Comparison of ENCODE assay signal across 15 cellular contexts in the genomic region with DNA sequence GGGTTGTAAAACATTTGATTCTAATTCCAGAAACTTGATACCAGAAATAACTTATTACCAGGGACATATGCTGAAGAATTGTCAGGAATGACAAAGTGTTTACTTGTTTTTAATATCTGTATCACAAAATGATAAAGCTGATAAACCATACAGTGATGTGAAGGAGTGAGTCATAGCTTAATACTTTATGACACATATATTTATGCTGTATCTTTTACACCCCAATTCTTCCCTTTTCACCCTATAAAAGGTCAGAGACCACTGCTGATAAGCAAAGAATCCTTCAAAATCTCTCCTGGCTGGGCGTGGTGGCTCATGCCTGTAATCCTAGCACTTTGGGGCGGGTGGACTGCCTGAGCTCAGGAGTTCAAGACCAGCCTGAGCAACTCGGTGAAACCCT. TPM values are rescaled to one million over a fixed set of nuclear protein-coding genes. Genes with fewer than 3 reads are reported as not detected.
DNase-seq lines count a peak whose midpoint lies in the region; ATAC-seq and TF ChIP-seq lines count a peak whose summit lies in the region.
"Had no signal": no experiment of that assay in that cellular context is flagged by ENCODE, and none has a peak within 500 bp of the region (broad histone marks: within the 10 kb centered on the region; RNA-seq: fewer than 3 reads in every experiment).

No MANE protein-coding gene starts in this region.

- POLR2A ChIA-PET in MCF 10A (lab: Yijun Ruan, JAX) = interaction anchor here (0.5 to 1.8 kb wide), 2 partner anchors 10 to 138 kb away, joined by 4 read pairs; no protein-coding TSS in a partner anchor

- H3K36me3 ChIP-seq in adrenal gland (replicated peaks in 1 of 2) (no peaks in the 10 kb centered on the region), muscle layer of duodenum (ENCODE audit: control insufficient read depth in 1 of 2, insufficient read depth in 2 of 2, low read length in 2 of 2) (no peaks in the 10 kb centered on the region), heart left ventricle (no peaks in the 10 kb centered on the region)
- H3K36me3 ChIP-seq: sigmoid colon, uterus had no signal

- H3K27ac Mint-ChIP-seq in MCF 10A (ENCODE audit: low read depth, unreplicated experiment) = no peak overlapping the region

- H3K36me3 Mint-ChIP-seq in MCF 10A (ENCODE audit: insufficient read depth, unreplicated experiment) = no peaks in the 10 kb centered on the region

- no peaks in the 10 kb centered on the region for H3K9me3 Mint-ChIP-seq in MCF 10A (ENCODE audit: unreplicated experiment)
- H3K9me3 Mint-ChIP-seq: activated CD4-positive, alpha-beta T cell treated with anti-CD3 and anti-CD28 coated beads, Interleukin-2, amount 10 ng/mL, durations not matched to agents 7 days and 5 days had no signal

- DNase-seq in A172 (ENCODE audit: low spot score) = peak; percentile 40
- DNase-seq in HL-60 (ENCODE audit: low read depth in 1 of 2, low spot score in 1 of 2) = no peak
- no peak for DNase-seq in adrenal gland
- no peak for DNase-seq in SW480 (ENCODE audit: low spot score)
- no peak for DNase-seq in MCF 10A (ENCODE audit: unreplicated experiment)
- no peak for DNase-seq in heart left ventricle
- DNase-seq: activated CD4-positive, alpha-beta T cell treated with anti-CD3 and anti-CD28 coated beads, Interleukin-2, amount 10 ng/mL, durations not matched to agents 7 days and 5 days; activated gamma-delta T cell treated with Interleukin-2 at 50 U/mL for 16 hours; NCI-H187 treated with DMSO at 0.1 percent for 48 hours; NK-92 treated with Interleukin-12 subunit alpha and Interleukin-12 subunit beta, amount 100 ng/mL, for 24 hours; sigmoid colon; SK-N-SH; uterus had no signal

- BruUV-seq in MCF 10A (replicated peaks; lab: Mats Ljungman, UMichigan) = no TSS peak

- no peak overlapping the region for H3K4me3 Mint-ChIP-seq in MCF 10A (ENCODE audit: unreplicated experiment)
- H3K4me3 Mint-ChIP-seq: activated CD4-positive, alpha-beta T cell treated with anti-CD3 and anti-CD28 coated beads, Interleukin-2, amount 10 ng/mL, durations not matched to agents 7 days and 5 days had no signal

- H3K4me1 ChIP-seq in adrenal gland (replicated peaks in 1 of 2) (peaks cover 19 to 43% of the 10 kb centered on the region in 2 donors), muscle layer of duodenum (ENCODE audit: control insufficient read depth in 1 of 2, insufficient read depth in 2 of 2, low read length in 2 of 2) (peaks cover 10 to 24% of the 10 kb centered on the region in 2 donors), heart left ventricle (peaks cover 0 to 61% (median 22%) of the 10 kb centered on the region in 12 donors)
- H3K4me1 ChIP-seq: uterus had no signal

- no peak for TF ChIP-seq POLR2A in adrenal gland (IDR thresholded peaks at IDR 0.05)
- no peak for TF ChIP-seq POLR2A in heart left ventricle (IDR thresholded peaks at IDR 0.05)

- intact Hi-C loops in adrenal gland (cut with DNase I) = no loop called here
- intact Hi-C loops in MCF 10A (cut with micrococcal nuclease) = no loop called here
- intact Hi-C loops in heart left ventricle (cut with DNase I) = loop anchor here in 9 of 10 donors (2.0 to 10.0 kb wide), 9 partner anchors 38 to 201 kb away; partner anchors contain the start of gene ZNF397 (in 1 of the 9)

- no peaks in the 10 kb centered on the region for H3K9me3 ChIP-seq in adrenal gland (replicated peaks in 1 of 3)
- H3K9me3 ChIP-seq in muscle layer of duodenum (ENCODE audit: control insufficient read depth in 1 of 2, low read length in 2 of 2) = no peaks in the 10 kb centered on the region
- H3K9me3 ChIP-seq in heart left ventricle = no peaks in the 10 kb centered on the region
- H3K9me3 ChIP-seq: sigmoid colon, SK-N-SH, uterus had no signal

- no peaks in the 10 kb centered on the region for H3K27me3 Mint-ChIP-seq in MCF 10A (ENCODE audit: insufficient read depth, unreplicated experiment)
- H3K27me3 Mint-ChIP-seq: activated CD4-positive, alpha-beta T cell treated with anti-CD3 and anti-CD28 coated beads, Interleukin-2, amount 10 ng/mL, durations not matched to agents 7 days and 5 days had no signal

- ATAC-seq in HG03175 (IDR thresholded peaks at IDR 0.05; ENCODE audit: unreplicated experiment) (no peak), heart left ventricle (no peak)

- no peaks in the 10 kb centered on the region for H3K27me3 ChIP-seq in HL-60 (ENCODE audit: insufficient read depth, poor library complexity, severe bottlenecking)
- H3K27me3 ChIP-seq in adrenal gland = no peaks in the 10 kb centered on the region
- no peaks in the 10 kb centered on the region for H3K27me3 ChIP-seq in muscle layer of duodenum (ENCODE audit: low read depth, low read length)
- no peaks in the 10 kb centered on the region for H3K27me3 ChIP-seq in heart left ventricle
- H3K27me3 ChIP-seq: sigmoid colon, uterus had no signal

- no peak overlapping the region for H3K4me3 ChIP-seq in HL-60 (replicated peaks; ENCODE audit: insufficient read depth, low read length)
- H3K4me3 ChIP-seq in adrenal gland = no peak overlapping the region
- no peak overlapping the region for H3K4me3 ChIP-seq in muscle layer of duodenum (ENCODE audit: low read depth in 1 of 2, low read length in 2 of 2)
- no peak overlapping the region for H3K4me3 ChIP-seq in heart left ventricle
- H3K4me3 ChIP-seq: sigmoid colon, uterus had no signal

- CTCF ChIA-PET in MCF 10A (lab: Yijun Ruan, JAX) = interaction anchor here (0.6 to 2.5 kb wide), 5 partner anchors 11 to 159 kb away, joined by 3 to 9 read pairs (median 5); no protein-coding TSS in a partner anchor

- H3K27ac ChIP-seq in HL-60 (replicated peaks) = peak overlapping the region; percentile 90
- peak overlapping the region in 3 of 5 donors; percentile 38 to 48 (median 40) for H3K27ac ChIP-seq in adrenal gland
- peak overlapping the region; percentile 27 for H3K27ac ChIP-seq in muscle layer of duodenum (ENCODE audit: low read length)
- H3K27ac ChIP-seq in heart left ventricle = peak overlapping the region in 1 of 12 donors; percentile 95

- 74 to 90% (median 78%) methylated on average over 3 of the region's 3 CpGs for WGBS in adrenal gland, 4 donors
- 87 to 93% (median 90%) methylated on average over 3 of the region's 3 CpGs for WGBS in heart left ventricle, 4 donors

- peaks cover 7% of the 10 kb centered on the region for H3K4me1 Mint-ChIP-seq in MCF 10A (ENCODE audit: insufficient read depth, unreplicated experiment)

- no peak for TF ChIP-seq CTCF in HL-60 (IDR thresholded peaks at IDR 0.05; ENCODE audit: insufficient read depth, low read length)
- TF ChIP-seq CTCF in adrenal gland (IDR thresholded peaks at IDR 0.05) = no peak
- no peak for TF ChIP-seq CTCF in MCF 10A (IDR thresholded peaks at IDR 0.05; ENCODE audit: unreplicated experiment)
- no peak for TF ChIP-seq CTCF in heart left ventricle (IDR thresholded peaks at IDR 0.05)

RNA-seq across cellular contexts. Expression of gene MAPRE2, which starts 1.6 kb away (rescaled TPM):
- total RNA-seq in A172 (2014; rRNA removed; shearing (Covaris generic)) = 23.1 and 33.5 TPM in 2 replicates
- total RNA-seq in adrenal gland (100 to 1,000 TPM in 3 of 8 donors, 10 to 100 TPM in 5; 42.7 to 144 (median 89.1) TPM), MCF 10A (2022) (7.0 and 7.7 TPM in 2 replicates), heart left ventricle (100 to 1,000 TPM in 8 of 9 donors, 10 to 100 TPM in 1; 80.2 to 190 (median 137) TPM)
- polyA plus RNA-seq in adrenal gland (10 to 100 TPM; 30.2 to 89.3 (median 39.4) TPM), heart left ventricle (100 to 1,000 TPM in 1 of 2 donors, 10 to 100 TPM in 1; 36.4 to 138 TPM)

Comparison
In these comparisons a context has a peak if more than half of its experiments do, and no peak if none do; other contexts are left out.
1. intact Hi-C loops: an anchor here in heart left ventricle (2.0 to 10.0 kb wide); none called in adrenal gland and MCF 10A.